9 cellular contexts compared by ENCODE assay signal in genomic region chrX:154738013-154738738, GRCh38. TPM values are rescaled to one million over a fixed set of nuclear protein-coding genes. Genes with fewer than 3 reads are reported as not detected.
DNase-seq lines count a peak whose midpoint lies in the region; ATAC-seq, FAIRE-seq and TF ChIP-seq lines count a peak whose summit lies in the region.
"Had no signal": no experiment of that assay in that cellular context is flagged by ENCODE, and none has a peak within 500 bp of the region (broad histone marks: within the 10 kb centered on the region; RNA-seq: fewer than 3 reads in every experiment).

No MANE protein-coding gene starts in this region.

- in situ Hi-C loops in K562 (cut with MboI): loop anchor here (25.0 kb wide), 1 partner anchor 151 kb away; the partner anchor contains the start of gene CTAG1A

- H3K9me2 ChIP-seq in Loucy (replicated peaks; ENCODE audit: low read depth, low read length): no peaks in the 10 kb centered on the region

- no peak for TF ChIP-seq RAD21 in K562 (CRISPR knock-in tag; conservative IDR thresholded peaks at IDR 0.05 in 1 of 2, IDR thresholded peaks at IDR 0.05 in 1 of 2)

- no peak overlapping the region for H2AFZ ChIP-seq in Loucy (ENCODE audit: low read length)
- H2AFZ ChIP-seq in K562 (ENCODE audit: low read depth, low read length): no peak overlapping the region

- POLR2A ChIA-PET in K562 (lab: Yijun Ruan, JAX): interaction anchor here (0.9 to 1.2 kb wide), 3 partner anchors 14 to 22 kb away, joined by 3 to 4 read pairs (median 3); no protein-coding TSS in a partner anchor

- H3K27me3 ChIP-seq in BLaER1: peaks cover 80% of the 10 kb centered on the region
- H3K27me3 ChIP-seq in Loucy (ENCODE audit: insufficient read depth, low read length, poor library complexity, severe bottlenecking): no peaks in the 10 kb centered on the region
- H3K27me3 ChIP-seq in K562 (ENCODE audit: control insufficient read depth in 2 of 2, insufficient read depth in 2 of 2, low read length in 2 of 2): no peaks in the 10 kb centered on the region
- H3K27me3 ChIP-seq in muscle layer of duodenum (ENCODE audit: low read depth, low read length): no peaks in the 10 kb centered on the region

- intact Hi-C loops in K562 (cut with micrococcal nuclease): no loop called here

- H3K79me2 ChIP-seq in Loucy (ENCODE audit: insufficient read depth, low read length) (peaks cover 32% of the 10 kb centered on the region), K562 (ENCODE audit: control insufficient read depth, insufficient read depth, low read length) (peaks cover 94% of the 10 kb centered on the region)

- peak; percentile 84 for FAIRE-seq in K562 (lab: Jason Lieb, UNC)

- peaks cover 58% of the 10 kb centered on the region for H3K4me1 ChIP-seq in BLaER1
- H3K4me1 ChIP-seq in Loucy (ENCODE audit: insufficient read depth, low read length, poor library complexity, severe bottlenecking): peaks cover 68% of the 10 kb centered on the region
- H3K4me1 ChIP-seq in K562 (replicated peaks in 1 of 2; ENCODE audit: control insufficient read depth in 2 of 2, insufficient read depth in 2 of 2, low read length in 2 of 2): peaks cover 4 to 55% of the 10 kb centered on the region in 2 experiments; a peak in 4 of 5 replicates
- peaks cover 12 to 25% of the 10 kb centered on the region in 2 donors for H3K4me1 ChIP-seq in muscle layer of duodenum (ENCODE audit: control insufficient read depth in 1 of 2, insufficient read depth in 2 of 2, low read length in 2 of 2)

- H3K9ac ChIP-seq in BLaER1 (peak overlapping the region; percentile 36; the same call in 1 of the 2 replicates), Loucy (ENCODE audit: low read depth, low read length, poor library complexity, severe bottlenecking) (peak overlapping the region; percentile 72), K562 (ENCODE audit: insufficient read depth in 1 of 2, low read depth in 2 of 2, low read length in 2 of 2) (no peak overlapping the region)

- BruUV-seq in K562 (replicated peaks; lab: Mats Ljungman, UMichigan): no TSS peak

- TF ChIP-seq EP300 in K562 (IDR thresholded peaks at IDR 0.05; ENCODE audit: low read length): no peak

- no peak overlapping the region for H3K4me3 ChIP-seq in BLaER1
- peak overlapping the region; percentile 57 for H3K4me3 ChIP-seq in Loucy (ENCODE audit: low read length, poor library complexity, severe bottlenecking)
- H3K4me3 ChIP-seq in K562: no peak overlapping the region
- H3K4me3 ChIP-seq in muscle layer of duodenum (ENCODE audit: low read depth in 1 of 2, low read length in 2 of 2): peak overlapping the region in 1 of 2 donors; percentile 8
- H3K4me3 ChIP-seq: dorsolateral prefrontal cortex had no signal

- TF ChIP-seq CTCF in Loucy (conservative IDR thresholded peaks at IDR 0.05; ENCODE audit: low read length) (no peak), K562 (IDR thresholded peaks at IDR 0.05 in 2 of 3, conservative IDR thresholded peaks at IDR 0.05 in 1 of 3; ENCODE audit: insufficient read depth in 2 of 3, low read depth in 1 of 3, low read length in 3 of 3) (no peak)

- CTCF ChIA-PET in K562 (lab: Yijun Ruan, JAX; ENCODE audit: low intra/inter-chr PET ratio): no interaction called here

- H3K4me2 ChIP-seq in BLaER1 (peak overlapping the region; percentile 43), Loucy (ENCODE audit: low read depth, low read length, poor library complexity, severe bottlenecking) (peak overlapping the region; percentile 68), K562 (ENCODE audit: insufficient read depth, low read length) (peak overlapping the region; percentile 18)

- H3K27ac ChIP-seq in BLaER1: peak overlapping the region; percentile 60
- peak overlapping the region; percentile 16; the same call in 1 of the 3 replicates for H3K27ac ChIP-seq in K562 (ENCODE audit: extremely low read depth, low read depth, low read length)
- H3K27ac ChIP-seq in muscle layer of duodenum (ENCODE audit: low read length): peak overlapping the region; percentile 62

- peaks cover 14% of the 10 kb centered on the region for H3K9me3 ChIP-seq in BLaER1
- no peaks in the 10 kb centered on the region for H3K9me3 ChIP-seq in Loucy (ENCODE audit: insufficient read depth, low read depth, low read length)
- H3K9me3 ChIP-seq in K562 (replicated peaks; ENCODE audit: control insufficient read depth, insufficient read depth, low read depth, low read length): no peaks in the 10 kb centered on the region
- no peaks in the 10 kb centered on the region for H3K9me3 ChIP-seq in muscle layer of duodenum (ENCODE audit: control insufficient read depth in 1 of 2, low read length in 2 of 2)

- no peak for TF ChIP-seq POLR2A in K562 (conservative IDR thresholded peaks at IDR 0.05)

- 14% methylated on average over 8 of the region's 8 CpGs for WGBS in K562 (ENCODE audit: insufficient coverage, low coverage, missing lambda C conversion rate)

- H3K36me3 ChIP-seq in BLaER1 (no peaks in the 10 kb centered on the region), Loucy (ENCODE audit: insufficient read depth, low read length) (no peaks in the 10 kb centered on the region), K562 (ENCODE audit: control insufficient read depth, insufficient read depth, low read length) (peaks cover 22% of the 10 kb centered on the region; the same call in 2 of the 3 replicates), muscle layer of duodenum (ENCODE audit: control insufficient read depth in 1 of 2, insufficient read depth in 2 of 2, low read length in 2 of 2) (no peaks in the 10 kb centered on the region)

- ATAC-seq in K562: peak; percentile 53
- no peak for ATAC-seq in GM18867 (IDR thresholded peaks at IDR 0.05; ENCODE audit: unreplicated experiment)

- no peaks in the 10 kb centered on the region for H3K9me1 ChIP-seq in K562 (ENCODE audit: control insufficient read depth, insufficient read depth, low read length)

- peaks cover 12% of the 10 kb centered on the region; the same call in 1 of the 2 replicates for H3F3A ChIP-seq in Loucy (ENCODE audit: low read depth)

- DNase-seq in K562 (ENCODE audit: extremely low read depth in 1 of 4, low spot score in 3 of 4) (peak in 2 of 4 experiments; percentile 29 to 62), NCI-H748 (lab: John Stamatoyannopoulos, UW; ENCODE audit: unreplicated experiment) (no peak), NCI-H82 treated with DMSO at 0.1 percent for 48 hours (lab: John Stamatoyannopoulos, UW; ENCODE audit: unreplicated experiment) (no peak)
- no peak for DNase-seq in central memory CD4-positive, alpha-beta T cell
- DNase-seq: dorsolateral prefrontal cortex had no signal

- H4K20me1 ChIP-seq in BLaER1 (peaks cover 8% of the 10 kb centered on the region; the same call in 1 of the 2 replicates), Loucy (ENCODE audit: insufficient read depth, low read length, poor library complexity, severe bottlenecking) (no peaks in the 10 kb centered on the region), K562 (replicated peaks; ENCODE audit: control insufficient read depth, insufficient read depth, low read length) (no peaks in the 10 kb centered on the region)

TF ChIP-seq in K562, 482 proteins besides CTCF, POLR2A, EP300 and RAD21 (continues in another document):
- TF ChIP-seq FOXA3 (CRISPR knock-in tag; conservative IDR thresholded peaks at IDR 0.05 in 1 of 2, IDR thresholded peaks at IDR 0.05 in 1 of 2) (no peak), JUND (IDR thresholded peaks at IDR 0.05; ENCODE audit: borderline replicate concordance, low read depth, low read length) (0 out of 2 replicates have a peak, but pooled peaks have one; percentile 27), JUND (tag; IDR thresholded peaks at IDR 0.05; ENCODE audit: borderline replicate concordance, low read depth, low read length) (no peak), POLR3A (IDR thresholded peaks at IDR 0.05; ENCODE audit: borderline replicate concordance, extremely low read depth, insufficient read depth, insufficient read length) (no peak), KDM1A (IDR thresholded peaks at IDR 0.05) (no peak)

RNA-seq across cellular contexts. Expression of gene GAB3, which starts 12.7 kb away (rescaled TPM):
- total RNA-seq in K562 (2011; cell fraction: chromatin; rRNA removed; ENCODE audit: low replicate concordance): 51.8 and 65.2 TPM in 2 replicates
- total RNA-seq in K562 (2011; cell fraction: nucleolus; rRNA removed): 18.2 and 24.6 TPM in 2 replicates
- 34.5 and 48.9 TPM in 2 replicates for total RNA-seq in K562 (2011; cell fraction: nucleoplasm; rRNA removed)
- total RNA-seq in K562 (2014; rRNA removed) (19.8 and 20.7 TPM in 2 replicates), K562 (2014; rRNA removed; fragmentation: Illumina TruSeq; extraction: Trizol) (22.7 and 24.8 TPM in 2 replicates), K562 (2015; rRNA removed; fragmentation: Illumina TruSeq; extraction: Trizol) (16.1 TPM in 2 replicates), K562 (2021) (23.3 and 25.6 TPM in 2 replicates)
- polyA plus RNA-seq in K562 (2011; rRNA removed) (21.4 and 30.7 TPM in 2 replicates), K562 (2014; fragmentation: Illumina TruSeq; extraction: Trizol) (26.2 and 31.4 TPM in 2 replicates), K562 (2014; fragmentation: Nextera tagmentation; extraction: Ambion mirVana) (10 to 100 TPM; 19.3 to 20.1 TPM), K562 (2014; rRNA removed) (18.3 and 20.2 TPM in 2 replicates)
- polyA plus RNA-seq in K562 (2011; cell fraction: cytosol; rRNA removed): 16.3 and 21.7 TPM in 2 replicates
- polyA plus RNA-seq in K562 (2011; cell fraction: nucleus; rRNA removed): 86.0 and 94.1 TPM in 2 replicates
- 13.4 and 13.5 TPM in 2 replicates for polyA plus RNA-seq in K562 (2012)
- 28.3 and 33.3 TPM in 2 replicates for polyA minus RNA-seq in K562 (2011; rRNA and poly(A)+ RNA removed)
- polyA minus RNA-seq in K562 (2011; cell fraction: cytosol; rRNA and poly(A)+ RNA removed): 22.1 and 22.8 TPM in 2 replicates
- polyA minus RNA-seq in K562 (2011; cell fraction: nucleus; rRNA and poly(A)+ RNA removed): 20.6 and 33.1 TPM in 2 replicates

RNA-seq across cellular contexts. Expression of gene DKC1, which starts 24.5 kb away (rescaled TPM):
- 654 and 916 TPM in 2 replicates for total RNA-seq in K562 (2011; cell fraction: chromatin; rRNA removed; ENCODE audit: low replicate concordance)
- 268 and 327 TPM in 2 replicates for total RNA-seq in K562 (2011; cell fraction: nucleolus; rRNA removed)
- total RNA-seq in K562 (2011; cell fraction: nucleoplasm; rRNA removed): 529 and 542 TPM in 2 replicates
- total RNA-seq in K562 (2014; rRNA removed): 160 and 212 TPM in 2 replicates
- total RNA-seq in K562 (2014; rRNA removed; fragmentation: Illumina TruSeq; extraction: Trizol): 208 and 229 TPM in 2 replicates
- total RNA-seq in K562 (2015; rRNA removed; fragmentation: Illumina TruSeq; extraction: Trizol): 239 and 241 TPM in 2 replicates
- 191 and 205 TPM in 2 replicates for total RNA-seq in K562 (2021)
- 210 and 219 TPM in 2 replicates for polyA plus RNA-seq in K562 (2011; rRNA removed)
- 115 and 148 TPM in 2 replicates for polyA plus RNA-seq in K562 (2011; cell fraction: cytosol; rRNA removed)
- polyA plus RNA-seq in K562 (2011; cell fraction: nucleus; rRNA removed): 348 and 507 TPM in 2 replicates
- polyA plus RNA-seq in K562 (2012): 129 and 208 TPM in 2 replicates
- 250 and 260 TPM in 2 replicates for polyA plus RNA-seq in K562 (2014; fragmentation: Illumina TruSeq; extraction: Trizol)
- 100 to 1,000 TPM; 209 to 313 TPM for polyA plus RNA-seq in K562 (2014; fragmentation: Nextera tagmentation; extraction: Ambion mirVana)
- 217 and 230 TPM in 2 replicates for polyA plus RNA-seq in K562 (2014; rRNA removed)
- polyA minus RNA-seq in K562 (2011; rRNA and poly(A)+ RNA removed): 341 and 365 TPM in 2 replicates
- 89.2 and 121 TPM in 2 replicates for polyA minus RNA-seq in K562 (2011; cell fraction: cytosol; rRNA and poly(A)+ RNA removed)
- 172 and 307 TPM in 2 replicates for polyA minus RNA-seq in K562 (2011; cell fraction: nucleus; rRNA and poly(A)+ RNA removed)

Comparison
In these comparisons a context has a peak if more than half of its experiments do, and no peak if none do; other contexts are left out.
1. H3K4me2 ChIP-seq: peak in every context shown above with its lines; median percentile 68 in Loucy; 43 in BLaER1; 18 in K562.
2. H3K9ac ChIP-seq: peak in BLaER1 (single experiment) and Loucy (single experiment); none in K562 (0 of 2).
3. Peak in every context shown above with its lines, with median percentiles within 50 percentile points of each other: H3K27ac ChIP-seq.